Comparison of ENCODE assay signal across 8 cellular contexts in genomic region chr15:43186003-43186353, GRCh38.
A peak's percentile ranks its signal among the peaks of the same experiment; 100 is the strongest.
DNase-seq lines count a peak whose midpoint lies in the region; ATAC-seq lines count a peak whose summit lies in the region.

No MANE protein-coding gene starts in this region.

- no peak overlapping the region for H3K27ac ChIP-seq in iPS-18a (ENCODE audit: low read length)

- peaks cover 9% of the 10 kb centered on the region for H3K4me1 ChIP-seq in iPS-18a (ENCODE audit: control insufficient read depth, low read depth, low read length)

- no peaks in the 10 kb centered on the region for H3K27me3 ChIP-seq in iPS-18a (ENCODE audit: control insufficient read depth, insufficient read depth, low read length)

- no peaks in the 10 kb centered on the region for H3K9me3 ChIP-seq in iPS-18a (ENCODE audit: control insufficient read depth, low read depth, low read length)

- H3K4me3 Mint-ChIP-seq in activated naive CD8-positive, alpha-beta T cell treated with anti-CD3 and anti-CD28 coated beads, Interleukin-2, amount 50 U/mL, for 24 hours: peak overlapping the region; percentile 94
- H3K4me3 Mint-ChIP-seq in stimulated activated naive B cell treated with anti-CD40 and anti-IgM and Interleukin-4, amounts not matched to agents 10 μg/mL and 1 μg/mL and 100 μg/mL, for 72 hours: peak overlapping the region; percentile 97 to 99

- peak overlapping the region; percentile 80 for H3K4me3 ChIP-seq in iPS-18a (ENCODE audit: low read length)

- H3K4me1 Mint-ChIP-seq in activated naive CD8-positive, alpha-beta T cell treated with anti-CD3 and anti-CD28 coated beads, Interleukin-2, amount 50 U/mL, for 24 hours: peaks cover 19% of the 10 kb centered on the region
- peaks cover 18 to 39% of the 10 kb centered on the region in 2 donors for H3K4me1 Mint-ChIP-seq in stimulated activated naive B cell treated with anti-CD40 and anti-IgM and Interleukin-4, amounts not matched to agents 10 μg/mL and 1 μg/mL and 100 μg/mL, for 72 hours

- peak overlapping the region; percentile 38 for H3K9ac ChIP-seq in iPS-18a (ENCODE audit: low read length)

- ATAC-seq in HG03457 (IDR thresholded peaks at IDR 0.05; ENCODE audit: unreplicated experiment): peak; percentile 6
- ATAC-seq in activated naive CD8-positive, alpha-beta T cell treated with anti-CD3 and anti-CD28 coated beads, Interleukin-2, amount 50 U/mL, for 24 hours: peak; percentile 33
- peak; percentile 41 to 44 for ATAC-seq in stimulated activated naive B cell treated with anti-CD40 and anti-IgM and Interleukin-4, amounts not matched to agents 10 μg/mL and 1 μg/mL and 100 μg/mL, for 72 hours (replicated peaks)

- H3K36me3 Mint-ChIP-seq in activated naive CD8-positive, alpha-beta T cell treated with anti-CD3 and anti-CD28 coated beads, Interleukin-2, amount 50 U/mL, for 24 hours (ENCODE audit: low read depth): peaks cover 10% of the 10 kb centered on the region
- peaks cover 16 to 31% of the 10 kb centered on the region in 2 donors for H3K36me3 Mint-ChIP-seq in stimulated activated naive B cell treated with anti-CD40 and anti-IgM and Interleukin-4, amounts not matched to agents 10 μg/mL and 1 μg/mL and 100 μg/mL, for 72 hours

- DNase-seq in stimulated activated CD8-positive, alpha-beta memory T cell treated with anti-CD3 and anti-CD28 coated beads, Interleukin-4, amount 100 ng/mL, for 24 hours (ENCODE audit: low read depth): peak; percentile 4
- no peak for DNase-seq in stimulated activated CD8-positive, alpha-beta memory T cell treated with anti-CD3 and anti-CD28 coated beads, Interleukin-4, amount 100 ng/mL, for 48 hours
- no peak for DNase-seq in activated naive CD8-positive, alpha-beta T cell treated with anti-CD3 and anti-CD28 coated beads, Interleukin-2, amount 50 U/mL, for 24 hours
- DNase-seq in stimulated activated naive B cell treated with anti-CD40 and anti-IgM and Interleukin-4, amounts not matched to agents 10 μg/mL and 1 μg/mL and 100 μg/mL, for 72 hours: no peak
- no peak for DNase-seq in DMS 273 (lab: John Stamatoyannopoulos, UW; ENCODE audit: unreplicated experiment)
- DNase-seq in NCI-H1930 (lab: John Stamatoyannopoulos, UW): no peak

- H3K27ac Mint-ChIP-seq in activated naive CD8-positive, alpha-beta T cell treated with anti-CD3 and anti-CD28 coated beads, Interleukin-2, amount 50 U/mL, for 24 hours: peak overlapping the region; percentile 93
- peak overlapping the region; percentile 99 for H3K27ac Mint-ChIP-seq in stimulated activated naive B cell treated with anti-CD40 and anti-IgM and Interleukin-4, amounts not matched to agents 10 μg/mL and 1 μg/mL and 100 μg/mL, for 72 hours

- peaks cover 6% of the 10 kb centered on the region for H3K36me3 ChIP-seq in iPS-18a (ENCODE audit: control insufficient read depth, low read depth, low read length)

- H3K27me3 Mint-ChIP-seq in activated naive CD8-positive, alpha-beta T cell treated with anti-CD3 and anti-CD28 coated beads, Interleukin-2, amount 50 U/mL, for 24 hours: no peaks in the 10 kb centered on the region
- H3K27me3 Mint-ChIP-seq in stimulated activated naive B cell treated with anti-CD40 and anti-IgM and Interleukin-4, amounts not matched to agents 10 μg/mL and 1 μg/mL and 100 μg/mL, for 72 hours: no peaks in the 10 kb centered on the region

- H3K9me3 Mint-ChIP-seq in activated naive CD8-positive, alpha-beta T cell treated with anti-CD3 and anti-CD28 coated beads, Interleukin-2, amount 50 U/mL, for 24 hours: no peaks in the 10 kb centered on the region
- no peaks in the 10 kb centered on the region for H3K9me3 Mint-ChIP-seq in stimulated activated naive B cell treated with anti-CD40 and anti-IgM and Interleukin-4, amounts not matched to agents 10 μg/mL and 1 μg/mL and 100 μg/mL, for 72 hours
